Comparison of ENCODE assay signal across 3 cellular contexts in genomic region chr2:2721296-2721835, GRCh38.
"Had no signal": no experiment of that assay in that cellular context is flagged by ENCODE, and none has a peak within 500 bp of the region (broad histone marks: within the 10 kb centered on the region; RNA-seq: fewer than 3 reads in every experiment).

No MANE protein-coding gene starts in this region.

- ATAC-seq: GM12878 had no signal

- DNase-seq: GDM1, GF-D8 had no signal

- H3K4me3 ChIP-seq: GM12878 had no signal
